26 cellular contexts compared by ENCODE assay signal in the genomic region with DNA sequence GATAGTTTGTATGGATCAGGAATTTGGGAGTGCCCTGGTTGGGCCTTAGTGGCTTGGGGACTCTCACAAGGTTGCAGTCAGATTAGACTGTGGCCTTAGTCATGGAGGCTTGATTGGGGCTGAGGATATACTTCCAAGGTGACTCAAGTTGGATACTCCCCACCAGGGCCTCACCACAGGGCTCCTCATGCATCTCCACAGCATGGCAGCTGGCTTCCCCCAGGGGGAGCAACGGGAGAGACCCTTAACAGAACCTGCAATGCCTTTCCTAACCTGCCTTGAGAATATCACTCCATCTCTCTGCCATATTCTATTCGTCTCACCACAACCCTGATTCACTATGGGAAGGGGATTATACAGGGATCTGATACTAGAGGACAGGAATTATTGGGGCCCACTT.
"Had no signal": no experiment of that assay in that cellular context is flagged by ENCODE, and none has a peak within 500 bp of the region (broad histone marks: within the 10 kb centered on the region; RNA-seq: fewer than 3 reads in every experiment).

No MANE protein-coding gene starts in this region.

- H3K27ac ChIP-seq: brain microvascular endothelial cell, cardiac muscle cell, Peyer's patch, RWPE1, SJCRH30 had no signal

- H3K9me3 ChIP-seq: Peyer's patch, SJCRH30, SK-N-SH had no signal

- H3K4me3 Mint-ChIP-seq: activated B cell treated with CpG ODN at 0.5 μM for 24 hours; activated CD4-positive, alpha-beta memory T cell treated with anti-CD3 and anti-CD28 coated beads for 36 hours; activated CD4-positive, alpha-beta T cell treated with anti-CD3 and anti-CD28 coated beads, Interleukin-2, amount 10 ng/mL, durations not matched to agents 7 days and 5 days; activated naive CD4-positive, alpha-beta T cell treated with anti-CD3 and anti-CD28 coated beads for 36 hours; activated naive CD8-positive, alpha-beta T cell; activated T-cell treated with anti-CD3 and anti-CD28 coated beads, Interleukin-2, amount 50 U/mL, for 4 hours; T-helper 1 cell treated with Interleukin-12 subunit alpha and Interleukin-12 subunit beta and Interleukin-4 antibody, amounts not matched to agents 30 μg/mL and 1 μg/mL, for 36 hours had no signal

- H3K4me1 ChIP-seq: Peyer's patch, SJCRH30 had no signal

- H3K4me2 ChIP-seq: SK-N-SH had no signal

- H3K27ac Mint-ChIP-seq: activated B cell treated with CpG ODN at 0.5 μM for 24 hours; activated CD4-positive, alpha-beta memory T cell treated with anti-CD3 and anti-CD28 coated beads for 36 hours; activated CD4-positive, alpha-beta T cell treated with anti-CD3 and anti-CD28 coated beads, Interleukin-2, amount 10 ng/mL, durations not matched to agents 7 days and 5 days; activated naive CD4-positive, alpha-beta T cell treated with anti-CD3 and anti-CD28 coated beads for 36 hours; activated naive CD8-positive, alpha-beta T cell; T-helper 1 cell treated with Interleukin-12 subunit alpha and Interleukin-12 subunit beta and Interleukin-4 antibody, amounts not matched to agents 30 μg/mL and 1 μg/mL, for 36 hours had no signal

- DNase-seq: activated B cell treated with CpG ODN at 0.5 μM for 24 hours; activated CD4-positive, alpha-beta memory T cell treated with anti-CD3 and anti-CD28 coated beads for 36 hours; activated CD4-positive, alpha-beta T cell treated with anti-CD3 and anti-CD28 coated beads for 1 hour; activated CD4-positive, alpha-beta T cell treated with anti-CD3 and anti-CD28 coated beads, Interleukin-2, amount 10 ng/mL, durations not matched to agents 7 days and 5 days; activated CD8-positive, alpha-beta memory T cell treated with anti-CD3 and anti-CD28 coated beads for 24 hours; activated gamma-delta T cell; activated naive CD4-positive, alpha-beta T cell treated with anti-CD3 and anti-CD28 coated beads for 36 hours; activated T-cell treated with anti-CD3 and anti-CD28 coated beads, Interleukin-2, amount 50 U/mL, for 4 hours; brain microvascular endothelial cell; cerebellar nuclear complex; Kasumi-1; NCI-H1048; NCI-H146; NCI-H187 treated with DMSO at 0.1 percent for 48 hours; NCI-H2081 treated with DMSO at 0.1 percent for 48 hours; NCI-H446; NCI-H524; Peyer's patch; Right ventricle myocardium superior; SJCRH30; SK-N-SH; SW 1271 had no signal

- ATAC-seq: activated T-cell treated with anti-CD3 and anti-CD28 coated beads, Interleukin-2, amount 50 U/mL, for 4 hours had no signal

- H3K27me3 ChIP-seq: brain microvascular endothelial cell, cardiac muscle cell, Peyer's patch, SJCRH30 had no signal

- H3K4me1 Mint-ChIP-seq: activated B cell treated with CpG ODN at 0.5 μM for 24 hours; activated CD4-positive, alpha-beta T cell treated with anti-CD3 and anti-CD28 coated beads, Interleukin-2, amount 10 ng/mL, durations not matched to agents 7 days and 5 days had no signal

- H3K9ac ChIP-seq: SK-N-SH had no signal
